Comparison of ENCODE assay signal across 1 cellular context in genomic region chr5:173557123-173557903, GRCh38.
TF ChIP-seq lines count a peak whose summit lies in the region.

No MANE protein-coding gene starts in this region.

TF ChIP-seq in GM23338, 12 proteins besides CTCF, POLR2A, EP300 and RAD21 (continued from another document):
- TF ChIP-seq ZNF462 (CRISPR knock-in tag; IDR thresholded peaks at IDR 0.05): no peak
- TF ChIP-seq JUNB (IDR thresholded peaks at IDR 0.05; ENCODE audit: unreplicated experiment): no peak
- TF ChIP-seq ZNF331 (CRISPR knock-in tag; IDR thresholded peaks at IDR 0.05; ENCODE audit: low read depth): no peak
